8 cellular contexts compared by ENCODE assay signal in genomic region chr5:127228540-127229184, GRCh38.
DNase-seq lines count a peak whose midpoint lies in the region; ATAC-seq and TF ChIP-seq lines count a peak whose summit lies in the region.

No MANE protein-coding gene starts in this region.

- H3K9ac ChIP-seq in OCI-LY3 (ENCODE audit: low read length) = peak overlapping the region; percentile 77

- no peaks in the 10 kb centered on the region for H3K36me3 ChIP-seq in OCI-LY3 (replicated peaks; ENCODE audit: low read depth, low read length)
- H3K36me3 ChIP-seq in esophagus muscularis mucosa = no peaks in the 10 kb centered on the region
- no peaks in the 10 kb centered on the region for H3K36me3 ChIP-seq in ovary

- TF ChIP-seq POLR2A in esophagus muscularis mucosa (IDR thresholded peaks at IDR 0.05; ENCODE audit: low read depth) (no peak), ovary (IDR thresholded peaks at IDR 0.05) (no peak)

- no peak for ATAC-seq in HG02642 (IDR thresholded peaks at IDR 0.05; ENCODE audit: poor library complexity, unreplicated experiment)

- no peaks in the 10 kb centered on the region for H4K20me1 ChIP-seq in OCI-LY3 (ENCODE audit: insufficient read depth, low read length)

- H3K79me2 ChIP-seq in OCI-LY3 (ENCODE audit: low read length) = no peaks in the 10 kb centered on the region

- peak; percentile 88 for DNase-seq in DMS53 treated with DMSO at 0.1 percent for 48 hours (lab: John Stamatoyannopoulos, UW; ENCODE audit: unreplicated experiment)
- DNase-seq in esophagus muscularis mucosa (ENCODE audit: extremely low spot score) = no peak
- no peak for DNase-seq in ovary
- DNase-seq in inferior parietal cortex (ENCODE audit: extremely low spot score) = no peak
- DNase-seq in KBM-7 = no peak
- no peak for DNase-seq in putamen (ENCODE audit: low spot score)

- intact Hi-C loops in esophagus muscularis mucosa (cut with DNase I) (no loop called here), ovary (cut with DNase I) (no loop called here)

- in situ Hi-C loops in KBM-7 (cut with MboI; ENCODE audit: low pct_unique_long_range_greater_than_20kb, low sequenced_read_pairs) = no loop called here

- H3K27me3 ChIP-seq in OCI-LY3 (ENCODE audit: low read depth, low read length) (no peaks in the 10 kb centered on the region), esophagus muscularis mucosa (no peaks in the 10 kb centered on the region), ovary (no peaks in the 10 kb centered on the region)

- TF ChIP-seq CTCF in OCI-LY3 (IDR thresholded peaks at IDR 0.05; ENCODE audit: low read depth, low read length) = no peak
- no peak for TF ChIP-seq CTCF in esophagus muscularis mucosa (IDR thresholded peaks at IDR 0.05)
- no peak for TF ChIP-seq CTCF in ovary (IDR thresholded peaks at IDR 0.05)

- H2AFZ ChIP-seq in OCI-LY3 (ENCODE audit: low read depth, low read length) = peak overlapping the region; percentile 94

- H3K4me3 ChIP-seq in OCI-LY3 (ENCODE audit: low read length) (peak overlapping the region; percentile 84), esophagus muscularis mucosa (peak overlapping the region; percentile 61 to 72 (median 63)), ovary (peak overlapping the region; percentile 54)

- WGBS in esophagus muscularis mucosa = 61% methylated on average over 18 of the region's 18 CpGs
- 59 to 63% (median 60%) methylated on average over 18 of the region's 18 CpGs for WGBS in ovary, 3 donors

- H3K4me1 ChIP-seq in OCI-LY3 (ENCODE audit: low read length) (peaks cover 4% of the 10 kb centered on the region; the same call in 1 of the 2 replicates), esophagus muscularis mucosa (peaks cover 0 to 20% (median 15%) of the 10 kb centered on the region in 4 donors), ovary (ENCODE audit: insufficient read depth) (peaks cover 3% of the 10 kb centered on the region)

- H3K9me3 ChIP-seq in OCI-LY3 (ENCODE audit: insufficient read depth, low read length) (no peaks in the 10 kb centered on the region), esophagus muscularis mucosa (no peaks in the 10 kb centered on the region), ovary (no peaks in the 10 kb centered on the region)

- H3K4me2 ChIP-seq in OCI-LY3 (ENCODE audit: low read length) = peak overlapping the region; percentile 81

- no peak overlapping the region for H3K27ac ChIP-seq in OCI-LY3 (ENCODE audit: low read length)
- peak overlapping the region in 1 of 4 donors; percentile 34 for H3K27ac ChIP-seq in esophagus muscularis mucosa (replicated peaks in 1 of 4)
- no peak overlapping the region for H3K27ac ChIP-seq in ovary

- TF ChIP-seq EP300 in esophagus muscularis mucosa (IDR thresholded peaks at IDR 0.05) = no peak
- no peak for TF ChIP-seq EP300 in ovary (IDR thresholded peaks at IDR 0.05)
